In the genomic region with DNA sequence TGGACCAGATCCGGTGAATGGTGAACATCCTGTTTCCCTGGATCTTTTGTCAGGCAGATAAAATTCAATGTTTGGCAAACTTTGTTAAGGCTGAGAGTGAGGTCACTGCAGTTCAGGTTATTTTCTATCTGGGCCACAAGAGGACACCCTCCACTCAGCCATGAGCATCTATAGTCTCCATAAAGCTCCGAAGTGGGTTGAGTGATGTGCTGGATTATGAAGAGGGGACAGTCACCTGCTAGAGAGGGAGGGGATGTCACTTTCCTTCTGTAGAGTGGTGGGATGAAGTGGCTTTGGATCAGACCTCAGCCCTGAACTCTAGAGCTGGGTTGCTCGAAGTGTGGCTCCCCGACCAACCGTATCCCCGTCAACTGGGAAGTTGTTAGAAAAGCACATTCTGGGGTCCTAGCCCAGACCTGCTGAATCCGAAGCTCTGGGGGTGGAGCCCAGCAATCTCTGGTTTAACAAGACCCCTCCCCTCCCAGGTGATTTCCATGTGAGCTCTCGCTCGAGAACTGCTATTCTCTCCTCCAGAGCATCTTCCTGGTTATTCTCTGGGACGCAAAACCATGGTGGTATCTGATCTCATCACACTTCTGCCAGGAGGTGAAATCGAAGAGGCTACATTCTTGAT, we compare ENCODE assay signal across 8 cellular contexts. TPM values are rescaled to one million over a fixed set of nuclear protein-coding genes. Genes with fewer than 3 reads are reported as not detected.
DNase-seq lines count a peak whose midpoint lies in the region; ATAC-seq and TF ChIP-seq lines count a peak whose summit lies in the region.

No MANE protein-coding gene starts in this region.

- DNase-seq in G401 (ENCODE audit: low spot score) (peak; percentile 68), Karpas-422 (peak; percentile 63), fibroblast of villous mesenchyme (ENCODE audit: low read depth) (peak; percentile 57), pulmonary artery endothelial cell (ENCODE audit: low read depth, low spot score) (peak; percentile 51), NCI-H1436 treated with DMSO at 0.1 percent for 48 hours (lab: John Stamatoyannopoulos, UW) (no peak), posterior cingulate gyrus (no peak), COLO829 (ENCODE audit: low spot score) (no peak)

- peak; percentile 82 for ATAC-seq in SK-N-SH treated with all-trans-retinoic acid at 6 μM for 48 hours

- intact Hi-C loops in posterior cingulate gyrus (cut with DNase I): loop anchor here (1.0 kb wide), 2 partner anchors 163 to 171 kb away; no protein-coding TSS in a partner anchor

- H3K9ac ChIP-seq in Karpas-422 (ENCODE audit: low read length): no peak overlapping the region

- H3K36me3 ChIP-seq in Karpas-422 (ENCODE audit: insufficient read depth, low read length): no peaks in the 10 kb centered on the region

- peak; percentile 79 for TF ChIP-seq CTCF in fibroblast of villous mesenchyme (IDR thresholded peaks at IDR 0.05; ENCODE audit: insufficient read depth, low read depth, low read length)

- no peaks in the 10 kb centered on the region for H4K20me1 ChIP-seq in Karpas-422 (ENCODE audit: insufficient read depth, low read depth, low read length)

- H2AFZ ChIP-seq in Karpas-422 (ENCODE audit: low read length): no peak overlapping the region

- H3K4me1 ChIP-seq in Karpas-422 (ENCODE audit: low read length): peaks cover 3% of the 10 kb centered on the region; the same call in 1 of the 2 replicates

- no peak overlapping the region for H3K27ac ChIP-seq in Karpas-422 (ENCODE audit: low read length)

- H3K27me3 ChIP-seq in Karpas-422 (ENCODE audit: low read length): 0 out of 2 replicates have a peak, but pooled peaks cover 3% of the 10 kb centered on the region

- no peak overlapping the region for H3K4me2 ChIP-seq in Karpas-422 (ENCODE audit: low read depth, low read length, poor library complexity, severe bottlenecking)

- H3K9me2 ChIP-seq in Karpas-422 (replicated peaks; ENCODE audit: insufficient read depth, low read length): no peaks in the 10 kb centered on the region

- H3K4me3 ChIP-seq in Karpas-422 (ENCODE audit: low read length): no peak overlapping the region
- H3K4me3 ChIP-seq in fibroblast of villous mesenchyme (ENCODE audit: low read depth, low read length): no peak overlapping the region

- no peaks in the 10 kb centered on the region for H3K79me2 ChIP-seq in Karpas-422 (ENCODE audit: low read length)

- H3K9me3 ChIP-seq in Karpas-422 (ENCODE audit: low read length): no peaks in the 10 kb centered on the region

- in situ Hi-C loops in G401 (cut with HindIII; ENCODE audit: low sequenced_read_pairs): no loop called here

TF ChIP-seq in SK-N-SH treated with all-trans-retinoic acid at 6 μM for 48 hours, 23 proteins besides CTCF, POLR2A, EP300 and RAD21:
- TF ChIP-seq BACH2 (CRISPR knock-in tag; IDR thresholded peaks at IDR 0.05; ENCODE audit: borderline replicate concordance) (no peak), GLIS3 (CRISPR knock-in tag; IDR thresholded peaks at IDR 0.05) (no peak), CSDC2 (CRISPR knock-in tag; IDR thresholded peaks at IDR 0.05) (no peak), ZNF8 (CRISPR knock-in tag; IDR thresholded peaks at IDR 0.05) (no peak), SNAI2 (CRISPR knock-in tag; IDR thresholded peaks at IDR 0.05) (no peak), ZFP30 (CRISPR knock-in tag; IDR thresholded peaks at IDR 0.05) (no peak), TCF4 (CRISPR knock-in tag; IDR thresholded peaks at IDR 0.05; ENCODE audit: borderline replicate concordance) (no peak), ESRRG (CRISPR knock-in tag; IDR thresholded peaks at IDR 0.05) (no peak), PPARA (CRISPR knock-in tag; IDR thresholded peaks at IDR 0.05; ENCODE audit: borderline replicate concordance) (no peak)
- TF ChIP-seq, protein P1, sequence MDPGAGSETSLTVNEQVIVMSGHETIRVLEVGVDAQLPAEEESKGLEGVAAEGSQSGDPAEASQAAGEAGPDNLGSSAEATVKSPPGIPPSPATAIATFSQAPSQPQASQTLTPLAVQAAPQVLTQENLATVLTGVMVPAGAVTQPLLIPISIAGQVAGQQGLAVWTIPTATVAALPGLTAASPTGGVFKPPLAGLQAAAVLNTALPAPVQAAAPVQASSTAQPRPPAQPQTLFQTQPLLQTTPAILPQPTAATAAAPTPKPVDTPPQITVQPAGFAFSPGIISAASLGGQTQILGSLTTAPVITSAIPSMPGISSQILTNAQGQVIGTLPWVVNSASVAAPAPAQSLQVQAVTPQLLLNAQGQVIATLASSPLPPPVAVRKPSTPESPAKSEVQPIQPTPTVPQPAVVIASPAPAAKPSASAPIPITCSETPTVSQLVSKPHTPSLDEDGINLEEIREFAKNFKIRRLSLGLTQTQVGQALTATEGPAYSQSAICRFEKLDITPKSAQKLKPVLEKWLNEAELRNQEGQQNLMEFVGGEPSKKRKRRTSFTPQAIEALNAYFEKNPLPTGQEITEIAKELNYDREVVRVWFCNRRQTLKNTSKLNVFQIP (CRISPR knock-in tag; IDR thresholded peaks at IDR 0.05; ENCODE audit: borderline replicate concordance, low read depth): no peak

RNA-seq across cellular contexts. Expression of a gene that starts 31.8 kb away (rescaled TPM):
- total RNA-seq in G401 (2014; rRNA removed; shearing (Covaris generic)): 0.03 TPM in 1 of 2 replicates, not detected in the other
- total RNA-seq in Karpas-422 (2014; rRNA removed; shearing (Covaris generic); ENCODE audit: low replicate concordance): not detected in 2 replicates
- total RNA-seq in fibroblast of villous mesenchyme (8.7 and 16.0 TPM in 2 replicates), pulmonary artery endothelial cell (0.53 TPM in 1 of 2 replicates, not detected in the other)

RNA-seq across cellular contexts. Expression of a gene that starts 52.5 kb away (rescaled TPM):
- not detected in 2 replicates for total RNA-seq in G401 (2014; rRNA removed; shearing (Covaris generic))
- 21.8 and 39.8 TPM in 2 replicates for total RNA-seq in Karpas-422 (2014; rRNA removed; shearing (Covaris generic); ENCODE audit: low replicate concordance)
- total RNA-seq in fibroblast of villous mesenchyme (1.7 and 4.2 TPM in 2 replicates), pulmonary artery endothelial cell (6.8 and 16.3 TPM in 2 replicates)

Comparison
In these comparisons a context has a peak if more than half of its experiments do, and no peak if none do; other contexts are left out.
1. DNase-seq: peak in G401 (single experiment), Karpas-422 (single experiment), fibroblast of villous mesenchyme (single experiment) and pulmonary artery endothelial cell (single experiment); none in NCI-H1436 treated with DMSO at 0.1 percent for 48 hours (single experiment), posterior cingulate gyrus (0 of 10) and COLO829 (single experiment).